In the genomic region with DNA sequence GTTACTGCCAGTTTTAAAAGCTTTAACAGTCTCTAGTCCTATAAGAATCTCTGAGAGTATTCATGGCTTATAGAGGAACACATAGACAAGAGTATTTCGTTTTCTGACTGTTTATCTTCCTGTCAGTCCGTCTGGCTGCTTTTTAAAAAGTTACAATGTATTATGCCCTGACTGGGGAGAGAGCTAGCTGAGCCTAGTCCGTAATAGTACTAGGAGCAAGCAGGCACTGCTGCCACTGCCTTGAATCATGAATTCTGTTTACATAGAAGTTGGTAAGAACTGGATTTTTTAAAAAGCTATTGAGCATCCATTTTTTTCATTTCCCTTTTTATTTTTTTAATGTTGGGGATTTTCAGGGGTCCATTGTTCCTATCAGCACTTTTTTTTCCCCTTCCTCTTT, we compare ENCODE assay signal across 23 cellular contexts.
"Had no signal": no experiment of that assay in that cellular context is flagged by ENCODE, and none has a peak within 500 bp of the region (broad histone marks: within the 10 kb centered on the region; RNA-seq: fewer than 3 reads in every experiment).

No MANE protein-coding gene starts in this region.

- ATAC-seq: body of pancreas; left lobe of liver; naive thymus-derived CD4-positive, alpha-beta T cell; right lobe of liver; stimulated activated naive CD8-positive, alpha-beta T cell treated with anti-CD3 and anti-CD28 coated beads, Interleukin-15, amount 100 ng/mL, for 72 hours; T-cell had no signal

- H3K4me1 Mint-ChIP-seq: mesothelial cell of epicardium had no signal

- H3K27me3 Mint-ChIP-seq: activated B cell treated with CpG ODN at 0.5 μM for 24 hours; naive thymus-derived CD4-positive, alpha-beta T cell; stimulated activated naive CD8-positive, alpha-beta T cell treated with anti-CD3 and anti-CD28 coated beads, Interleukin-15, amount 100 ng/mL, for 72 hours; T-cell had no signal

- H3K9me3 Mint-ChIP-seq: activated B cell treated with CpG ODN at 0.5 μM for 24 hours; activated T-helper 2 cell treated with anti-CD3 and anti-CD28 coated beads, Interferon-gamma antibody, Interleukin-2, Interleukin-4, amounts not matched to agents 10 μg/mL and 5 μg/mL and 100 μg/mL, durations not matched to agents 14 hours and 24 hours and 36 hours; mesothelial cell of epicardium; naive thymus-derived CD4-positive, alpha-beta T cell; stimulated activated naive CD8-positive, alpha-beta T cell treated with anti-CD3 and anti-CD28 coated beads, Interleukin-15, amount 100 ng/mL, for 72 hours; T-cell; T-helper 2 cell treated with Interferon-gamma antibody and Interleukin-4, amounts not matched to agents 5 μg/mL and 100 μg/mL, for 36 hours had no signal

- H3K27ac Mint-ChIP-seq: activated B cell treated with CpG ODN at 0.5 μM for 24 hours; activated T-helper 2 cell treated with anti-CD3 and anti-CD28 coated beads, Interferon-gamma antibody, Interleukin-2, Interleukin-4, amounts not matched to agents 10 μg/mL and 5 μg/mL and 100 μg/mL, durations not matched to agents 14 hours and 24 hours and 36 hours; mesothelial cell of epicardium; stimulated activated naive CD8-positive, alpha-beta T cell treated with anti-CD3 and anti-CD28 coated beads, Interleukin-15, amount 100 ng/mL, for 72 hours had no signal

- H3K4me1 ChIP-seq: body of pancreas, esophagus squamous epithelium, upper lobe of left lung had no signal

- DNase-seq: activated B cell treated with CpG ODN at 0.5 μM for 24 hours; activated CD8-positive, alpha-beta memory T cell treated with anti-CD3 and anti-CD28 coated beads for 24 hours; activated CD8-positive, alpha-beta memory T cell treated with anti-CD3 and anti-CD28 coated beads, Interleukin-2, amount 50 U/mL, for 4 hours; activated T-cell treated with anti-CD3 and anti-CD28 coated beads, Interleukin-2, amount 50 U/mL, for 1 hour; body of pancreas; dermis blood vessel endothelial cell; effector CD4-positive, alpha-beta T cell; esophagus squamous epithelium; kidney glomerular epithelial cell; mammary epithelial cell; naive thymus-derived CD4-positive, alpha-beta T cell; right lobe of liver; stimulated activated CD4-positive, alpha-beta T cell treated with anti-CD3 and anti-CD28 coated beads, Interleukin-12 subunit alpha, Interleukin-12 subunit beta, amount 100 ng/mL, for 4 hours; stimulated activated CD4-positive, alpha-beta T cell treated with anti-CD3 and anti-CD28 coated beads, Interleukin-4, amount 100 ng/mL, for 1 hour; stimulated activated naive CD8-positive, alpha-beta T cell treated with anti-CD3 and anti-CD28 coated beads, Interleukin-15, amount 100 ng/mL, for 72 hours; T-cell; upper lobe of left lung had no signal

- H3K4me3 ChIP-seq: body of pancreas, esophagus squamous epithelium, right lobe of liver, skin epidermis, thyroid gland, upper lobe of left lung had no signal

- H3K9me3 ChIP-seq: body of pancreas, esophagus squamous epithelium, right lobe of liver, thyroid gland, upper lobe of left lung had no signal

- H3K27ac ChIP-seq: body of pancreas, esophagus squamous epithelium, right lobe of liver, upper lobe of left lung had no signal

- H3K27me3 ChIP-seq: body of pancreas, esophagus squamous epithelium, right lobe of liver, thyroid gland, upper lobe of left lung had no signal

- H3K4me3 Mint-ChIP-seq: activated B cell treated with CpG ODN at 0.5 μM for 24 hours; mesothelial cell of epicardium; naive thymus-derived CD4-positive, alpha-beta T cell; stimulated activated naive CD8-positive, alpha-beta T cell treated with anti-CD3 and anti-CD28 coated beads, Interleukin-15, amount 100 ng/mL, for 72 hours; T-cell; T-helper 2 cell treated with Interferon-gamma antibody and Interleukin-4, amounts not matched to agents 5 μg/mL and 100 μg/mL, for 36 hours had no signal
